In the genomic region with DNA sequence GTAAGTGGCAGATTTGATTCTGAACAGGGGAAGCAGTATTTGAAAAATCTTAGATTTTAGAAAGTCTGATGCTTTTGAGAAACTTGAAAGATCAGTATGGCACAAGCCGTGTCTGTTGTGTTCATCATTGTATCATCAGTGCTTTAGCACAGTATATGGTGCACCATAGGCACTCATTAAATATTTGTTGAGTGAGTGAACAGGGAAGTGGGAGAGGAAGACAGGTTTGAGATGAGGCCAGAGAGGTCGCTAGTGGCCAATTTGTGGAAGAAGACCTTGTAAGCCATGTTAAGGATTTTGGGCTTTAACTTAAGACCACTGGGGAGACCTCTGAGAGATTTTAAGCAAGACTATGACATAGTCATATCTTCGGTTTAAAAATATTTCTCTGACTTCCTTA, we compare ENCODE assay signal across 2 cellular contexts.
TF ChIP-seq lines count a peak whose summit lies in the region.

No MANE protein-coding gene starts in this region.

TF ChIP-seq in A549, 52 proteins besides CTCF, POLR2A, EP300 and RAD21:
- TF ChIP-seq RFX5 (IDR thresholded peaks at IDR 0.05) = no peak
- no peak for TF ChIP-seq FOSL2 (IDR thresholded peaks at IDR 0.05)
- TF ChIP-seq FOSL2 (CRISPR knock-in tag; IDR thresholded peaks at IDR 0.05) = no peak
- no peak for TF ChIP-seq KDM5A (IDR thresholded peaks at IDR 0.05)
- no peak for TF ChIP-seq TFCP2L1 (CRISPR knock-in tag; IDR thresholded peaks at IDR 0.05)
- TF ChIP-seq, protein P1, sequence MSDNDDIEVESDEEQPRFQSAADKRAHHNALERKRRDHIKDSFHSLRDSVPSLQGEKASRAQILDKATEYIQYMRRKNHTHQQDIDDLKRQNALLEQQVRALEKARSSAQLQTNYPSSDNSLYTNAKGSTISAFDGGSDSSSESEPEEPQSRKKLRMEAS (IDR thresholded peaks at IDR 0.05) = no peak
- TF ChIP-seq NPAS2 (CRISPR knock-in tag; IDR thresholded peaks at IDR 0.05; ENCODE audit: borderline replicate concordance) = no peak
- TF ChIP-seq HOXB13 (CRISPR knock-in tag; IDR thresholded peaks at IDR 0.05; ENCODE audit: low read depth) = no peak
- TF ChIP-seq BHLHE40 (IDR thresholded peaks at IDR 0.05; ENCODE audit: low read depth, low read length) = no peak
- TF ChIP-seq CEBPB (IDR thresholded peaks at IDR 0.05) = no peak
- no peak for TF ChIP-seq CBX2 (IDR thresholded peaks at IDR 0.05; ENCODE audit: borderline replicate concordance, low read depth)
- TF ChIP-seq TP53 (CRISPR knock-in tag; IDR thresholded peaks at IDR 0.05) = no peak
- no peak for TF ChIP-seq CHD4 (IDR thresholded peaks at IDR 0.05; ENCODE audit: borderline replicate concordance)

TF ChIP-seq in K562, 482 proteins besides CTCF, POLR2A, EP300 and RAD21:
- no peak for TF ChIP-seq CBFA2T3 (IDR thresholded peaks at IDR 0.05)
- TF ChIP-seq, protein P2, sequence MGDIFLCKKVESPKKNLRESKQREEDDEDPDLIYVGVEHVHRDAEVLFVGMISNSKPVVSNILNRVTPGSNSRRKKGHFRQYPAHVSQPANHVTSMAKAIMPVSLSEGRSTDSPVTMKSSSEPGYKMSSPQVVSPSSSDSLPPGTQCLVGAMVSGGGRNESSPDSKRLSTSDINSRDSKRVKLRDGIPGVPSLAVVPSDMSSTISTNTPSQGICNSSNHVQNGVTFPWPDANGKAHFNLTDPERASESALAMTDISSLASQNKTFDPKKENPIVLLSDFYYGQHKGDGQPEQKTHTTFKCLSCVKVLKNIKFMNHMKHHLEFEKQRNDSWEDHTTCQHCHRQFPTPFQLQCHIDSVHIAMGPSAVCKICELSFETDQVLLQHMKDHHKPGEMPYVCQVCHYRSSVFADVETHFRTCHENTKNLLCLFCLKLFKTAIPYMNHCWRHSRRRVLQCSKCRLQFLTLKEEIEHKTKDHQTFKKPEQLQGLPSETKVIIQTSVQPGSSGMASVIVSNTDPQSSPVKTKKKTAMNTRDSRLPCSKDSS (IDR thresholded peaks at IDR 0.05; ENCODE audit: low read depth, partially characterized antibody) = no peak
- no peak for TF ChIP-seq ADNP (tag; IDR thresholded peaks at IDR 0.05)
- TF ChIP-seq, protein P3, sequence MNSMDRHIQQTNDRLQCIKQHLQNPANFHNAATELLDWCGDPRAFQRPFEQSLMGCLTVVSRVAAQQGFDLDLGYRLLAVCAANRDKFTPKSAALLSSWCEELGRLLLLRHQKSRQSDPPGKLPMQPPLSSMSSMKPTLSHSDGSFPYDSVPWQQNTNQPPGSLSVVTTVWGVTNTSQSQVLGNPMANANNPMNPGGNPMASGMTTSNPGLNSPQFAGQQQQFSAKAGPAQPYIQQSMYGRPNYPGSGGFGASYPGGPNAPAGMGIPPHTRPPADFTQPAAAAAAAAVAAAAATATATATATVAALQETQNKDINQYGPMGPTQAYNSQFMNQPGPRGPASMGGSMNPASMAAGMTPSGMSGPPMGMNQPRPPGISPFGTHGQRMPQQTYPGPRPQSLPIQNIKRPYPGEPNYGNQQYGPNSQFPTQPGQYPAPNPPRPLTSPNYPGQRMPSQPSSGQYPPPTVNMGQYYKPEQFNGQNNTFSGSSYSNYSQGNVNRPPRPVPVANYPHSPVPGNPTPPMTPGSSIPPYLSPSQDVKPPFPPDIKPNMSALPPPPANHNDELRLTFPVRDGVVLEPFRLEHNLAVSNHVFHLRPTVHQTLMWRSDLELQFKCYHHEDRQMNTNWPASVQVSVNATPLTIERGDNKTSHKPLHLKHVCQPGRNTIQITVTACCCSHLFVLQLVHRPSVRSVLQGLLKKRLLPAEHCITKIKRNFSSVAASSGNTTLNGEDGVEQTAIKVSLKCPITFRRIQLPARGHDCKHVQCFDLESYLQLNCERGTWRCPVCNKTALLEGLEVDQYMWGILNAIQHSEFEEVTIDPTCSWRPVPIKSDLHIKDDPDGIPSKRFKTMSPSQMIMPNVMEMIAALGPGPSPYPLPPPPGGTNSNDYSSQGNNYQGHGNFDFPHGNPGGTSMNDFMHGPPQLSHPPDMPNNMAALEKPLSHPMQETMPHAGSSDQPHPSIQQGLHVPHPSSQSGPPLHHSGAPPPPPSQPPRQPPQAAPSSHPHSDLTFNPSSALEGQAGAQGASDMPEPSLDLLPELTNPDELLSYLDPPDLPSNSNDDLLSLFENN (IDR thresholded peaks at IDR 0.05; ENCODE audit: low read depth in 2 of 2, low read length in 2 of 2) = no peak
- TF ChIP-seq HNRNPK (IDR thresholded peaks at IDR 0.05; ENCODE audit: low read depth, low read length, poor library complexity, severe bottlenecking) = no peak
- TF ChIP-seq RBM17 (IDR thresholded peaks at IDR 0.05; ENCODE audit: borderline replicate concordance, low read depth, low read length) = no peak
- no peak for TF ChIP-seq NFATC3 (IDR thresholded peaks at IDR 0.05)
- TF ChIP-seq KLF10 (CRISPR knock-in tag; IDR thresholded peaks at IDR 0.05) = no peak
- no peak for TF ChIP-seq BCL6 (CRISPR knock-in tag; IDR thresholded peaks at IDR 0.05)
- no peak for TF ChIP-seq SP1 (CRISPR knock-in tag; IDR thresholded peaks at IDR 0.05)
- no peak for TF ChIP-seq POLR2H (tag; IDR thresholded peaks at IDR 0.05; ENCODE audit: low read depth)
- TF ChIP-seq, protein P4, sequence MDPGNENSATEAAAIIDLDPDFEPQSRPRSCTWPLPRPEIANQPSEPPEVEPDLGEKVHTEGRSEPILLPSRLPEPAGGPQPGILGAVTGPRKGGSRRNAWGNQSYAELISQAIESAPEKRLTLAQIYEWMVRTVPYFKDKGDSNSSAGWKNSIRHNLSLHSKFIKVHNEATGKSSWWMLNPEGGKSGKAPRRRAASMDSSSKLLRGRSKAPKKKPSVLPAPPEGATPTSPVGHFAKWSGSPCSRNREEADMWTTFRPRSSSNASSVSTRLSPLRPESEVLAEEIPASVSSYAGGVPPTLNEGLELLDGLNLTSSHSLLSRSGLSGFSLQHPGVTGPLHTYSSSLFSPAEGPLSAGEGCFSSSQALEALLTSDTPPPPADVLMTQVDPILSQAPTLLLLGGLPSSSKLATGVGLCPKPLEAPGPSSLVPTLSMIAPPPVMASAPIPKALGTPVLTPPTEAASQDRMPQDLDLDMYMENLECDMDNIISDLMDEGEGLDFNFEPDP (CRISPR knock-in tag; IDR thresholded peaks at IDR 0.05) = no peak
- no peak for TF ChIP-seq SRSF3 (IDR thresholded peaks at IDR 0.05; ENCODE audit: insufficient read depth, low read length)
- TF ChIP-seq, protein P5, sequence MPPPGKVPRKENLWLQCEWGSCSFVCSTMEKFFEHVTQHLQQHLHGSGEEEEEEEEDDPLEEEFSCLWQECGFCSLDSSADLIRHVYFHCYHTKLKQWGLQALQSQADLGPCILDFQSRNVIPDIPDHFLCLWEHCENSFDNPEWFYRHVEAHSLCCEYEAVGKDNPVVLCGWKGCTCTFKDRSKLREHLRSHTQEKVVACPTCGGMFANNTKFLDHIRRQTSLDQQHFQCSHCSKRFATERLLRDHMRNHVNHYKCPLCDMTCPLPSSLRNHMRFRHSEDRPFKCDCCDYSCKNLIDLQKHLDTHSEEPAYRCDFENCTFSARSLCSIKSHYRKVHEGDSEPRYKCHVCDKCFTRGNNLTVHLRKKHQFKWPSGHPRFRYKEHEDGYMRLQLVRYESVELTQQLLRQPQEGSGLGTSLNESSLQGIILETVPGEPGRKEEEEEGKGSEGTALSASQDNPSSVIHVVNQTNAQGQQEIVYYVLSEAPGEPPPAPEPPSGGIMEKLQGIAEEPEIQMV (tag; conservative IDR thresholded peaks at IDR 0.05; ENCODE audit: low read depth) = no peak
- TF ChIP-seq BCOR (IDR thresholded peaks at IDR 0.05) = no peak
- no peak for TF ChIP-seq NFRKB (IDR thresholded peaks at IDR 0.05; ENCODE audit: low read depth)
- TF ChIP-seq NCOA1 (IDR thresholded peaks at IDR 0.05; ENCODE audit: low read depth) = no peak
- no peak for TF ChIP-seq NR4A1 (CRISPR knock-in tag; IDR thresholded peaks at IDR 0.05)
- no peak for TF ChIP-seq NR4A1 (tag; IDR thresholded peaks at IDR 0.05)
